ENCODE assay signal across 8 cellular contexts in genomic region chr9:137482094-137482781, GRCh38. TPM values are rescaled to one million over a fixed set of nuclear protein-coding genes. Genes with fewer than 3 reads are reported as not detected.
DNase-seq lines count a peak whose midpoint lies in the region; ATAC-seq and TF ChIP-seq lines count a peak whose summit lies in the region.

No MANE protein-coding gene starts in this region.

- H3K36me3 ChIP-seq in Caco-2 (ENCODE audit: control insufficient read depth, insufficient read depth, low read length): no peaks in the 10 kb centered on the region

- H3K4me3 ChIP-seq in Caco-2 (ENCODE audit: low read depth, low read length): no peak overlapping the region

- H3K27me3 ChIP-seq in Caco-2 (replicated peaks; ENCODE audit: control insufficient read depth, insufficient read depth, low read length): no peaks in the 10 kb centered on the region

- H3K36me3 Mint-ChIP-seq in stimulated activated naive B cell treated with anti-CD40 and anti-IgM and Interleukin-4, amounts not matched to agents 10 μg/mL and 1 μg/mL and 100 μg/mL, for 72 hours: peaks cover 4 to 10% of the 10 kb centered on the region in 2 donors
- H3K36me3 Mint-ChIP-seq in Caco-2 (ENCODE audit: insufficient read depth, unreplicated experiment): peaks cover 2% of the 10 kb centered on the region

- peaks cover 11% of the 10 kb centered on the region; the same call in 1 of the 2 replicates for H3K4me1 ChIP-seq in Caco-2

- BruUV-seq in Caco-2 (replicated peaks; lab: Mats Ljungman, UMichigan): no TSS peak

- no peak overlapping the region for H3K4me3 Mint-ChIP-seq in stimulated activated naive B cell treated with anti-CD40 and anti-IgM and Interleukin-4, amounts not matched to agents 10 μg/mL and 1 μg/mL and 100 μg/mL, for 72 hours
- no peak overlapping the region for H3K4me3 Mint-ChIP-seq in Caco-2 (ENCODE audit: unreplicated experiment)

- TF ChIP-seq CTCF in Caco-2 (IDR thresholded peaks at IDR 0.05; ENCODE audit: insufficient read depth in 1 of 2, low read depth in 1 of 2, low read length in 1 of 2, severe bottlenecking in 1 of 2, unreplicated experiment in 1 of 2): no peak

- H3K27me3 Mint-ChIP-seq in stimulated activated naive B cell treated with anti-CD40 and anti-IgM and Interleukin-4, amounts not matched to agents 10 μg/mL and 1 μg/mL and 100 μg/mL, for 72 hours: no peaks in the 10 kb centered on the region
- no peaks in the 10 kb centered on the region for H3K27me3 Mint-ChIP-seq in Caco-2 (ENCODE audit: insufficient read depth, unreplicated experiment)

- CTCF ChIA-PET in Caco-2 (lab: Charles Lee): interaction anchor here (0.5 kb wide), 1 partner anchor 59 kb away, joined by 4 read pairs; the partner anchor contains the start of genes EXD3 and NOXA1

- ATAC-seq in HG03097 (IDR thresholded peaks at IDR 0.05; ENCODE audit: low FRiP score, unreplicated experiment): peak; percentile 64
- peak; percentile 85 to 88 for ATAC-seq in stimulated activated naive B cell treated with anti-CD40 and anti-IgM and Interleukin-4, amounts not matched to agents 10 μg/mL and 1 μg/mL and 100 μg/mL, for 72 hours (replicated peaks)
- no peak for ATAC-seq in left colon

- H3K4me1 Mint-ChIP-seq in stimulated activated naive B cell treated with anti-CD40 and anti-IgM and Interleukin-4, amounts not matched to agents 10 μg/mL and 1 μg/mL and 100 μg/mL, for 72 hours: peaks cover 4 to 11% of the 10 kb centered on the region in 2 donors
- peaks cover 7% of the 10 kb centered on the region for H3K4me1 Mint-ChIP-seq in Caco-2 (ENCODE audit: low read depth, unreplicated experiment)

- no peaks in the 10 kb centered on the region for H3K9me3 Mint-ChIP-seq in stimulated activated naive B cell treated with anti-CD40 and anti-IgM and Interleukin-4, amounts not matched to agents 10 μg/mL and 1 μg/mL and 100 μg/mL, for 72 hours
- no peaks in the 10 kb centered on the region for H3K9me3 Mint-ChIP-seq in Caco-2 (ENCODE audit: unreplicated experiment)

- no peaks in the 10 kb centered on the region for H3K9me3 ChIP-seq in Caco-2

- POLR2A ChIA-PET in Caco-2 (lab: Charles Lee): no interaction called here

- DNase-seq in SKM-1 (lab: John Stamatoyannopoulos, UW; ENCODE audit: unreplicated experiment) (peak; percentile 77), glomerular endothelial cell (ENCODE audit: extremely low read depth, low read depth, low spot score) (peak; percentile 29), NCI-H774 (lab: John Stamatoyannopoulos, UW) (no peak), NCI-H446 (lab: John Stamatoyannopoulos, UW) (no peak), left colon (no peak), Caco-2 (no peak)
- no peak for DNase-seq in stimulated activated naive B cell treated with anti-CD40 and anti-IgM and Interleukin-4, amounts not matched to agents 10 μg/mL and 1 μg/mL and 100 μg/mL, for 72 hours

- H3K27ac Mint-ChIP-seq in stimulated activated naive B cell treated with anti-CD40 and anti-IgM and Interleukin-4, amounts not matched to agents 10 μg/mL and 1 μg/mL and 100 μg/mL, for 72 hours: peak overlapping the region; percentile 9
- no peak overlapping the region for H3K27ac Mint-ChIP-seq in Caco-2 (ENCODE audit: unreplicated experiment)

- intact Hi-C loops in left colon (cut with DNase I, micrococcal nuclease): no loop called here
- intact Hi-C loops in Caco-2 (cut with micrococcal nuclease; ENCODE audit: unreplicated experiment): no loop called here

RNA-seq across cellular contexts. Expression of gene NSMF, which starts 23.1 kb away (rescaled TPM):
- total RNA-seq in glomerular endothelial cell (53.7 and 74.7 TPM in 2 replicates), left colon (10 to 100 TPM; 39.9 to 52.0 TPM), Caco-2 (2022) (65.5 and 67.6 TPM in 2 replicates)

RNA-seq across cellular contexts. Expression of gene ENTPD8, which starts 41.1 kb away (rescaled TPM):
- total RNA-seq in glomerular endothelial cell (0.10 and 0.18 TPM in 2 replicates), left colon (100 to 1,000 TPM; 108 to 120 TPM), Caco-2 (2022) (8.5 and 8.6 TPM in 2 replicates)

RNA-seq across cellular contexts. Expression of gene NOXA1, which starts 59.0 kb away (rescaled TPM):
- total RNA-seq in glomerular endothelial cell (1.2 and 1.7 TPM in 2 replicates), left colon (10 to 100 TPM; 33.3 to 42.6 TPM), Caco-2 (2022) (7.3 and 8.6 TPM in 2 replicates)

RNA-seq across cellular contexts. Expression of gene EXD3, which starts 59.3 kb away (rescaled TPM):
- total RNA-seq in glomerular endothelial cell: 20.9 and 32.6 TPM in 2 replicates
- 10 to 100 TPM; 44.1 to 57.3 TPM for total RNA-seq in left colon
- 10.9 and 11.2 TPM in 2 replicates for total RNA-seq in Caco-2 (2022)

Comparison
In these comparisons a context has a peak if more than half of its experiments do, and no peak if none do; other contexts are left out.
1. DNase-seq: peak in SKM-1 (single experiment) and glomerular endothelial cell (single experiment); none in stimulated activated naive B cell treated with anti-CD40 and anti-IgM and Interleukin-4, amounts not matched to agents 10 μg/mL and 1 μg/mL and 100 μg/mL, for 72 hours (single experiment), NCI-H774 (single experiment), NCI-H446 (0 of 2), left colon (0 of 2) and Caco-2 (0 of 2).
2. RNA of gene ENTPD8, which starts 41.1 kb away (total RNA-seq): 108 to 120 TPM in left colon; 8.5 to 8.6 TPM in Caco-2 and 0.10 to 0.18 TPM in glomerular endothelial cell; every median in the first group is over 10 times any median in the second.